In genomic region chr4:128540122-128540521, GRCh38 we compare ENCODE assay signal across 20 cellular contexts.
DNase-seq lines count a peak whose midpoint lies in the region; ATAC-seq, FAIRE-seq and TF ChIP-seq lines count a peak whose summit lies in the region.
"Had no signal": no experiment of that assay in that cellular context is flagged by ENCODE, and none has a peak within 500 bp of the region (broad histone marks: within the 10 kb centered on the region; RNA-seq: fewer than 3 reads in every experiment).

No MANE protein-coding gene starts in this region.

- no peak overlapping the region for H2BK5ac ChIP-seq in mesendoderm (ENCODE audit: low read length)

- no peak overlapping the region for H3K56ac ChIP-seq in mesendoderm (ENCODE audit: low read length)

- intact Hi-C loops in esophagus muscularis mucosa (cut with DNase I): no loop called here

- H3K27me3 ChIP-seq in GM23338 (ENCODE audit: insufficient read depth) (no peaks in the 10 kb centered on the region), esophagus muscularis mucosa (no peaks in the 10 kb centered on the region), mesendoderm (ENCODE audit: insufficient read depth, low read length, poor library complexity) (no peaks in the 10 kb centered on the region)

- no peak overlapping the region for H3K4me3 ChIP-seq in GM23338
- no peak overlapping the region for H3K4me3 ChIP-seq in esophagus muscularis mucosa
- H3K4me3 ChIP-seq in mesendoderm (ENCODE audit: low read length): no peak overlapping the region
- H3K4me3 ChIP-seq: GM12878, GM23248 had no signal

- no peaks in the 10 kb centered on the region for H4K20me1 ChIP-seq in GM23338 (replicated peaks; ENCODE audit: insufficient read depth)

- no peaks in the 10 kb centered on the region; the same call in 2 of the 3 replicates for H3K36me3 Mint-ChIP-seq in GM23338 (ENCODE audit: low read depth)
- H3K36me3 Mint-ChIP-seq in WTC11: peaks cover 6% of the 10 kb centered on the region; the same call in 1 of the 2 replicates
- peaks cover 4% of the 10 kb centered on the region for H3K36me3 Mint-ChIP-seq in nephron progenitor cell (ENCODE audit: low read depth)
- H3K36me3 Mint-ChIP-seq: CD4-positive, CD25-positive, alpha-beta regulatory T cell; CD8-positive, alpha-beta T cell had no signal

- POLR2A ChIA-PET in WTC11 (lab: Charles Lee): no interaction called here

- 78% methylated on average over 3 of the region's 3 CpGs for WGBS in esophagus muscularis mucosa
- no CpG with 5 or more reads among the region's 3 CpGs for WGBS in mesendoderm (ENCODE audit: extremely low coverage, insufficient coverage, low lambda C conversion rate)

- peaks cover 5% of the 10 kb centered on the region; the same call in 2 of the 3 replicates for H3K9me3 Mint-ChIP-seq in GM23338
- peaks cover 7% of the 10 kb centered on the region for H3K9me3 Mint-ChIP-seq in WTC11
- H3K9me3 Mint-ChIP-seq in nephron progenitor cell: peaks cover 10% of the 10 kb centered on the region
- H3K9me3 Mint-ChIP-seq: CD8-positive, alpha-beta T cell had no signal

- H3K4me3 Mint-ChIP-seq in GM23338 (no peak overlapping the region), WTC11 (no peak overlapping the region), nephron progenitor cell (no peak overlapping the region)
- H3K4me3 Mint-ChIP-seq: CD4-positive, CD25-positive, alpha-beta regulatory T cell; CD8-positive, alpha-beta T cell; H9 had no signal

- no peak overlapping the region for H3K23ac ChIP-seq in mesendoderm (ENCODE audit: low read length)

- H3K4me1 Mint-ChIP-seq in GM23338 (0 out of 3 replicates have a peak, but pooled peaks cover 3% of the 10 kb centered on the region), WTC11 (peaks cover 6% of the 10 kb centered on the region), nephron progenitor cell (peaks cover 48% of the 10 kb centered on the region)
- H3K4me1 Mint-ChIP-seq: CD4-positive, CD25-positive, alpha-beta regulatory T cell had no signal

- no peak overlapping the region for H3K4ac ChIP-seq in mesendoderm (ENCODE audit: low read depth, low read length)

- H3K36me3 ChIP-seq in GM23338 (ENCODE audit: insufficient read depth) (0 out of 2 replicates have a peak, but pooled peaks cover 5% of the 10 kb centered on the region), esophagus muscularis mucosa (no peaks in the 10 kb centered on the region), mesendoderm (ENCODE audit: control insufficient read depth, insufficient read depth, low read length) (no peaks in the 10 kb centered on the region)

- no peak overlapping the region for H3K9ac ChIP-seq in mesendoderm (ENCODE audit: low read length)
- H3K9ac ChIP-seq: GM23248 had no signal

- ATAC-seq in GM23338 (peak; percentile 63), WTC11 (peak; percentile 87), HG03108 (IDR thresholded peaks at IDR 0.05; ENCODE audit: unreplicated experiment) (no peak)
- ATAC-seq: CD8-positive, alpha-beta T cell; GM12878; HCT116 had no signal

- peak; percentile 39 for DNase-seq in GM23338 (ENCODE audit: low spot score)
- no peak for DNase-seq in WTC11 (ENCODE audit: low spot score)
- peak; percentile 21 for DNase-seq in esophagus muscularis mucosa (ENCODE audit: extremely low spot score)
- DNase-seq in nephron progenitor cell: no peak
- DNase-seq in GM03348 (ENCODE audit: low spot score): no peak
- DNase-seq in mesendoderm: no peak
- no peak for DNase-seq in frontal cortex (ENCODE audit: low spot score in 2 of 2)
- DNase-seq: C1 segment of cervical spinal cord; Caco-2; CD4-positive, CD25-positive, alpha-beta regulatory T cell; CD8-positive, alpha-beta T cell; DMS153; DND-41; GM23248; H9 had no signal

- no peak overlapping the region for H3K4me2 ChIP-seq in GM23338
- no peak overlapping the region for H3K4me2 ChIP-seq in mesendoderm (ENCODE audit: low read length)

- no peaks in the 10 kb centered on the region for H3K79me1 ChIP-seq in mesendoderm (ENCODE audit: low read length)

- TF ChIP-seq CTCF in GM23338 (conservative IDR thresholded peaks at IDR 0.05; ENCODE audit: low read depth in 2 of 2) (0 out of 4 replicates have a peak, but pooled peaks of 1 of the 2 experiments have one; percentile 1), WTC11 (IDR thresholded peaks at IDR 0.05) (no peak), esophagus muscularis mucosa (IDR thresholded peaks at IDR 0.05) (no peak), nephron progenitor cell (IDR thresholded peaks at IDR 0.05) (no peak)

- no peak overlapping the region for H4K8ac ChIP-seq in mesendoderm (ENCODE audit: low read depth, low read length)

- H3K9me2 ChIP-seq in GM23338 (ENCODE audit: insufficient read depth): no peaks in the 10 kb centered on the region

- H3K4me1 ChIP-seq in GM23338 (ENCODE audit: insufficient read depth) (no peaks in the 10 kb centered on the region), esophagus muscularis mucosa (no peaks in the 10 kb centered on the region), mesendoderm (ENCODE audit: control insufficient read depth, low read depth, low read length) (no peaks in the 10 kb centered on the region)
- H3K4me1 ChIP-seq: Caco-2 had no signal

- no peaks in the 10 kb centered on the region for H3F3A ChIP-seq in GM23338 (replicated peaks; ENCODE audit: low read depth)

- H3K27ac ChIP-seq in GM23338 (ENCODE audit: low read depth): no peak overlapping the region
- H3K27ac ChIP-seq in esophagus muscularis mucosa (replicated peaks in 1 of 4): no peak overlapping the region
- H3K27ac ChIP-seq in mesendoderm (ENCODE audit: low read depth, low read length): no peak overlapping the region
- H3K27ac ChIP-seq: GM23248 had no signal

- peak overlapping the region; percentile 45; the same call in 1 of the 2 replicates for H2AFZ ChIP-seq in GM23338
- H2AFZ ChIP-seq: GM23248 had no signal

- FAIRE-seq in frontal cortex (lab: Jason Lieb, UNC): no peak
- FAIRE-seq: G401.6, GM12878, GM19239 had no signal

- TF ChIP-seq EP300 in esophagus muscularis mucosa (IDR thresholded peaks at IDR 0.05): no peak

- CTCF ChIA-PET in WTC11 (lab: Charles Lee): interaction anchor here (1.5 kb wide), 1 partner anchor 86 kb away, joined by 5 read pairs; no protein-coding TSS in a partner anchor

- no peak for TF ChIP-seq POLR2A in esophagus muscularis mucosa (IDR thresholded peaks at IDR 0.05; ENCODE audit: low read depth)

- no peak overlapping the region for H4K5ac ChIP-seq in mesendoderm (ENCODE audit: low read length)

- no peak overlapping the region for H2BK120ac ChIP-seq in mesendoderm (ENCODE audit: low read depth, low read length)

- no peak overlapping the region for H3K18ac ChIP-seq in mesendoderm (ENCODE audit: low read length)

- H3K79me2 ChIP-seq in GM23338 (replicated peaks; ENCODE audit: insufficient read depth) (no peaks in the 10 kb centered on the region), mesendoderm (ENCODE audit: control insufficient read depth, insufficient read depth, low read length) (no peaks in the 10 kb centered on the region)

- H3K9me3 ChIP-seq in esophagus muscularis mucosa: no peaks in the 10 kb centered on the region
- H3K9me3 ChIP-seq: Caco-2 had no signal

- H2AK5ac ChIP-seq in mesendoderm (ENCODE audit: low read length): no peak overlapping the region

- H3K27ac Mint-ChIP-seq in GM23338 (no peak overlapping the region), WTC11 (no peak overlapping the region), nephron progenitor cell (peak overlapping the region; percentile 94)
- H3K27ac Mint-ChIP-seq: CD8-positive, alpha-beta T cell; H9 had no signal

- no peak overlapping the region for H2BK15ac ChIP-seq in mesendoderm (replicated peaks; ENCODE audit: low read depth)

- H3K27me3 Mint-ChIP-seq in GM23338 (ENCODE audit: insufficient read depth, low read depth, poor library complexity) (peaks cover 3% of the 10 kb centered on the region), WTC11 (ENCODE audit: low read depth) (no peaks in the 10 kb centered on the region; the same call in 1 of the 2 replicates), nephron progenitor cell (ENCODE audit: low read depth, poor library complexity) (peaks cover 2% of the 10 kb centered on the region)

TF ChIP-seq in GM23338, 12 proteins besides CTCF, POLR2A, EP300 and RAD21 (continues in another document):
- TF ChIP-seq EZH2 (IDR thresholded peaks at IDR 0.05; ENCODE audit: low read depth, unreplicated experiment): no peak

TF ChIP-seq in WTC11, 78 proteins besides CTCF, POLR2A, EP300 and RAD21 (continues in another document):
- TF ChIP-seq FOXJ3 (CRISPR knock-in tag; IDR thresholded peaks at IDR 0.05; ENCODE audit: borderline replicate concordance) (no peak), CREB1 (CRISPR knock-in tag; IDR thresholded peaks at IDR 0.05) (no peak), NFATC4 (CRISPR knock-in tag; IDR thresholded peaks at IDR 0.05) (no peak)
- TF ChIP-seq, protein P1, sequence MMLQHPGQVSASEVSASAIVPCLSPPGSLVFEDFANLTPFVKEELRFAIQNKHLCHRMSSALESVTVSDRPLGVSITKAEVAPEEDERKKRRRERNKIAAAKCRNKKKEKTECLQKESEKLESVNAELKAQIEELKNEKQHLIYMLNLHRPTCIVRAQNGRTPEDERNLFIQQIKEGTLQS (CRISPR knock-in tag; conservative IDR thresholded peaks at IDR 0.05): no peak
- TF ChIP-seq, protein P2, sequence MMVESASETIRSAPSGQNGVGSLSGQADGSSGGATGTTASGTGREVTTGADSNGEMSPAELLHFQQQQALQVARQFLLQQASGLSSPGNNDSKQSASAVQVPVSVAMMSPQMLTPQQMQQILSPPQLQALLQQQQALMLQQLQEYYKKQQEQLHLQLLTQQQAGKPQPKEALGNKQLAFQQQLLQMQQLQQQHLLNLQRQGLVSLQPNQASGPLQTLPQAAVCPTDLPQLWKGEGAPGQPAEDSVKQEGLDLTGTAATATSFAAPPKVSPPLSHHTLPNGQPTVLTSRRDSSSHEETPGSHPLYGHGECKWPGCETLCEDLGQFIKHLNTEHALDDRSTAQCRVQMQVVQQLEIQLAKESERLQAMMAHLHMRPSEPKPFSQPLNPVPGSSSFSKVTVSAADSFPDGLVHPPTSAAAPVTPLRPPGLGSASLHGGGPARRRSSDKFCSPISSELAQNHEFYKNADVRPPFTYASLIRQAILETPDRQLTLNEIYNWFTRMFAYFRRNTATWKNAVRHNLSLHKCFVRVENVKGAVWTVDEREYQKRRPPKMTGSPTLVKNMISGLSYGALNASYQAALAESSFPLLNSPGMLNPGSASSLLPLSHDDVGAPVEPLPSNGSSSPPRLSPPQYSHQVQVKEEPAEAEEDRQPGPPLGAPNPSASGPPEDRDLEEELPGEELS (CRISPR knock-in tag; IDR thresholded peaks at IDR 0.05): no peak

Comparison
In these comparisons a context has a peak if more than half of its experiments do, and no peak if none do; other contexts are left out.
1. DNase-seq: peak in GM23338 (single experiment) and esophagus muscularis mucosa (single experiment); none in WTC11 (single experiment), nephron progenitor cell (single experiment), GM03348 (single experiment), mesendoderm (single experiment) and frontal cortex (0 of 2).